In the genomic region with DNA sequence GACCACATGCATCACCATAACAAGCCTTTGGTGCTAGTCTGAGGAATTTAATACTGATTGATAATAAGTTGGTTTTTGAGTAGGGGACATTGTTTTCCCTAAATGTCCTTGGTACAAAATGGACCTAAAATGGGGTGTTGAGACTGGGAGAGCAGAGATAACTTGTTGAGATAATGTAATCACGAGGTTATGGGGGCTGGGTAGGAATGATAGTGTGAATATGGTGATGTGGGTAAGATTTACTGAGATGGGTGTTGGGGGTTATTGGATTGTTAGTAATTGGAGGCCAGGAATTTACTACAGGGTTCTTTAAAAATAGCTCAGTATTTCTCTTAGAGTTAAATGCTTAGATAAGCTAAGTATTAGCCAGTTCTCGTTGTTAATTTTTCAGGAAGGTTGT, we compare ENCODE assay signal across 2 cellular contexts.
TF ChIP-seq lines count a peak whose summit lies in the region.

No MANE protein-coding gene starts in this region.

TF ChIP-seq in IMR-90, 13 proteins besides CTCF, POLR2A, EP300 and RAD21:
- TF ChIP-seq RFX5 (IDR thresholded peaks at IDR 0.05; ENCODE audit: low read depth, low read length) (no peak), BHLHE40 (IDR thresholded peaks at IDR 0.05; ENCODE audit: low read depth, low read length) (no peak), MAFK (IDR thresholded peaks at IDR 0.05; ENCODE audit: low read depth, low read length) (no peak), FOS (IDR thresholded peaks at IDR 0.05; ENCODE audit: low read depth, low read length) (no peak), SMC3 (IDR thresholded peaks at IDR 0.05; ENCODE audit: low read depth, low read length) (no peak), CHD1 (IDR thresholded peaks at IDR 0.05; ENCODE audit: low read depth, low read length) (no peak), NFE2L2 (IDR thresholded peaks at IDR 0.05; ENCODE audit: low read depth, low read length) (no peak), MAZ (IDR thresholded peaks at IDR 0.05; ENCODE audit: borderline replicate concordance, low read depth, low read length) (no peak), RCOR1 (IDR thresholded peaks at IDR 0.05; ENCODE audit: insufficient replicate concordance, low read length) (no peak), CEBPB (IDR thresholded peaks at IDR 0.05; ENCODE audit: low read depth, low read length) (no peak), MXI1 (IDR thresholded peaks at IDR 0.05; ENCODE audit: borderline replicate concordance, low read depth, low read length) (no peak)
- TF ChIP-seq, protein P1, sequence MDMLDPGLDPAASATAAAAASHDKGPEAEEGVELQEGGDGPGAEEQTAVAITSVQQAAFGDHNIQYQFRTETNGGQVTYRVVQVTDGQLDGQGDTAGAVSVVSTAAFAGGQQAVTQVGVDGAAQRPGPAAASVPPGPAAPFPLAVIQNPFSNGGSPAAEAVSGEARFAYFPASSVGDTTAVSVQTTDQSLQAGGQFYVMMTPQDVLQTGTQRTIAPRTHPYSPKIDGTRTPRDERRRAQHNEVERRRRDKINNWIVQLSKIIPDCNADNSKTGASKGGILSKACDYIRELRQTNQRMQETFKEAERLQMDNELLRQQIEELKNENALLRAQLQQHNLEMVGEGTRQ (IDR thresholded peaks at IDR 0.05; ENCODE audit: low read depth, low read length) = no peak
- TF ChIP-seq, protein P2, sequence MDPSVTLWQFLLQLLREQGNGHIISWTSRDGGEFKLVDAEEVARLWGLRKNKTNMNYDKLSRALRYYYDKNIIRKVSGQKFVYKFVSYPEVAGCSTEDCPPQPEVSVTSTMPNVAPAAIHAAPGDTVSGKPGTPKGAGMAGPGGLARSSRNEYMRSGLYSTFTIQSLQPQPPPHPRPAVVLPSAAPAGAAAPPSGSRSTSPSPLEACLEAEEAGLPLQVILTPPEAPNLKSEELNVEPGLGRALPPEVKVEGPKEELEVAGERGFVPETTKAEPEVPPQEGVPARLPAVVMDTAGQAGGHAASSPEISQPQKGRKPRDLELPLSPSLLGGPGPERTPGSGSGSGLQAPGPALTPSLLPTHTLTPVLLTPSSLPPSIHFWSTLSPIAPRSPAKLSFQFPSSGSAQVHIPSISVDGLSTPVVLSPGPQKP (IDR thresholded peaks at IDR 0.05; ENCODE audit: borderline replicate concordance, low read depth, low read length) = no peak

TF ChIP-seq in K562, 482 proteins besides CTCF, POLR2A, EP300 and RAD21 (continues in another document):
- TF ChIP-seq, protein P3, sequence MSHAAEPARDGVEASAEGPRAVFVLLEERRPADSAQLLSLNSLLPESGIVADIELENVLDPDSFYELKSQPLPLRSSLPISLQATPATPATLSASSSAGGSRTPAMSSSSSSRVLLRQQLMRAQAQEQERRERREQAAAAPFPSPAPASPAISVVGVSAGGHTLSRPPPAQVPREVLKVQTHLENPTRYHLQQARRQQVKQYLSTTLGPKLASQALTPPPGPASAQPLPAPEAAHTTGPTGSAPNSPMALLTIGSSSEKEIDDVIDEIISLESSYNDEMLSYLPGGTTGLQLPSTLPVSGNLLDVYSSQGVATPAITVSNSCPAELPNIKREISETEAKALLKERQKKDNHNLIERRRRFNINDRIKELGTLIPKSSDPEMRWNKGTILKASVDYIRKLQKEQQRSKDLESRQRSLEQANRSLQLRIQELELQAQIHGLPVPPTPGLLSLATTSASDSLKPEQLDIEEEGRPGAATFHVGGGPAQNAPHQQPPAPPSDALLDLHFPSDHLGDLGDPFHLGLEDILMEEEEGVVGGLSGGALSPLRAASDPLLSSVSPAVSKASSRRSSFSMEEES (CRISPR knock-in tag; IDR thresholded peaks at IDR 0.05) = peak; percentile 67
- TF ChIP-seq, protein P4, sequence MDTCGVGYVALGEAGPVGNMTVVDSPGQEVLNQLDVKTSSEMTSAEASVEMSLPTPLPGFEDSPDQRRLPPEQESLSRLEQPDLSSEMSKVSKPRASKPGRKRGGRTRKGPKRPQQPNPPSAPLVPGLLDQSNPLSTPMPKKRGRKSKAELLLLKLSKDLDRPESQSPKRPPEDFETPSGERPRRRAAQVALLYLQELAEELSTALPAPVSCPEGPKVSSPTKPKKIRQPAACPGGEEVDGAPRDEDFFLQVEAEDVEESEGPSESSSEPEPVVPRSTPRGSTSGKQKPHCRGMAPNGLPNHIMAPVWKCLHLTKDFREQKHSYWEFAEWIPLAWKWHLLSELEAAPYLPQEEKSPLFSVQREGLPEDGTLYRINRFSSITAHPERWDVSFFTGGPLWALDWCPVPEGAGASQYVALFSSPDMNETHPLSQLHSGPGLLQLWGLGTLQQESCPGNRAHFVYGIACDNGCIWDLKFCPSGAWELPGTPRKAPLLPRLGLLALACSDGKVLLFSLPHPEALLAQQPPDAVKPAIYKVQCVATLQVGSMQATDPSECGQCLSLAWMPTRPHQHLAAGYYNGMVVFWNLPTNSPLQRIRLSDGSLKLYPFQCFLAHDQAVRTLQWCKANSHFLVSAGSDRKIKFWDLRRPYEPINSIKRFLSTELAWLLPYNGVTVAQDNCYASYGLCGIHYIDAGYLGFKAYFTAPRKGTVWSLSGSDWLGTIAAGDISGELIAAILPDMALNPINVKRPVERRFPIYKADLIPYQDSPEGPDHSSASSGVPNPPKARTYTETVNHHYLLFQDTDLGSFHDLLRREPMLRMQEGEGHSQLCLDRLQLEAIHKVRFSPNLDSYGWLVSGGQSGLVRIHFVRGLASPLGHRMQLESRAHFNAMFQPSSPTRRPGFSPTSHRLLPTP (IDR thresholded peaks at IDR 0.05; ENCODE audit: borderline replicate concordance, extremely low read depth, insufficient read length) = no peak
- TF ChIP-seq ZNF324 (CRISPR knock-in tag; IDR thresholded peaks at IDR 0.05) (no peak), SMARCC2 (IDR thresholded peaks at IDR 0.05; ENCODE audit: low read depth) (0 out of 2 replicates have a peak, but pooled peaks have one; percentile 23), DPF2 (IDR thresholded peaks at IDR 0.05) (peak; percentile 82), NCOA6 (IDR thresholded peaks at IDR 0.05) (peak; percentile 12; the same call in 1 of the 2 replicates), NCOA1 (IDR thresholded peaks at IDR 0.05; ENCODE audit: low read depth) (0 out of 2 replicates have a peak, but pooled peaks have one; percentile 26), ZEB2 (IDR thresholded peaks at IDR 0.05) (0 out of 2 replicates have a peak, but pooled peaks have one; percentile 21), SMARCA4 (IDR thresholded peaks at IDR 0.05) (peak; percentile 77), ZNF3 (CRISPR knock-in tag; IDR thresholded peaks at IDR 0.05) (0 out of 2 replicates have a peak, but pooled peaks have one; percentile 30), ZNF79 (CRISPR knock-in tag; IDR thresholded peaks at IDR 0.05; ENCODE audit: low read depth) (no peak), SIN3A (IDR thresholded peaks at IDR 0.05; ENCODE audit: borderline replicate concordance in 2 of 2, control insufficient read depth in 1 of 2, low read depth in 2 of 2, low read length in 2 of 2) (no peak)
- TF ChIP-seq, protein P5, sequence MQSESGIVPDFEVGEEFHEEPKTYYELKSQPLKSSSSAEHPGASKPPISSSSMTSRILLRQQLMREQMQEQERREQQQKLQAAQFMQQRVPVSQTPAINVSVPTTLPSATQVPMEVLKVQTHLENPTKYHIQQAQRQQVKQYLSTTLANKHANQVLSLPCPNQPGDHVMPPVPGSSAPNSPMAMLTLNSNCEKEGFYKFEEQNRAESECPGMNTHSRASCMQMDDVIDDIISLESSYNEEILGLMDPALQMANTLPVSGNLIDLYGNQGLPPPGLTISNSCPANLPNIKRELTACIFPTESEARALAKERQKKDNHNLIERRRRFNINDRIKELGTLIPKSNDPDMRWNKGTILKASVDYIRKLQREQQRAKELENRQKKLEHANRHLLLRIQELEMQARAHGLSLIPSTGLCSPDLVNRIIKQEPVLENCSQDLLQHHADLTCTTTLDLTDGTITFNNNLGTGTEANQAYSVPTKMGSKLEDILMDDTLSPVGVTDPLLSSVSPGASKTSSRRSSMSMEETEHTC (IDR thresholded peaks at IDR 0.05) = 0 out of 2 replicates have a peak, but pooled peaks have one; percentile 68
- TF ChIP-seq, protein P6, sequence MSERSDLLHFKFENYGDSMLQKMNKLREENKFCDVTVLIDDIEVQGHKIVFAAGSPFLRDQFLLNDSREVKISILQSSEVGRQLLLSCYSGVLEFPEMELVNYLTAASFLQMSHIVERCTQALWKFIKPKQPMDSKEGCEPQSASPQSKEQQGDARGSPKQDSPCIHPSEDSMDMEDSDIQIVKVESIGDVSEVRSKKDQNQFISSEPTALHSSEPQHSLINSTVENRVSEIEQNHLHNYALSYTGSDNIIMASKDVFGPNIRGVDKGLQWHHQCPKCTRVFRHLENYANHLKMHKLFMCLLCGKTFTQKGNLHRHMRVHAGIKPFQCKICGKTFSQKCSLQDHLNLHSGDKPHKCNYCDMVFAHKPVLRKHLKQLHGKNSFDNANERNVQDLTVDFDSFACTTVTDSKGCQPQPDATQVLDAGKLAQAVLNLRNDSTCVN (CRISPR knock-in tag; IDR thresholded peaks at IDR 0.05) = 0 out of 2 replicates have a peak, but pooled peaks have one; percentile 58
- TF ChIP-seq, protein P7, sequence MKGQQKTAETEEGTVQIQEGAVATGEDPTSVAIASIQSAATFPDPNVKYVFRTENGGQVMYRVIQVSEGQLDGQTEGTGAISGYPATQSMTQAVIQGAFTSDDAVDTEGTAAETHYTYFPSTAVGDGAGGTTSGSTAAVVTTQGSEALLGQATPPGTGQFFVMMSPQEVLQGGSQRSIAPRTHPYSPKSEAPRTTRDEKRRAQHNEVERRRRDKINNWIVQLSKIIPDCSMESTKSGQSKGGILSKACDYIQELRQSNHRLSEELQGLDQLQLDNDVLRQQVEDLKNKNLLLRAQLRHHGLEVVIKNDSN (CRISPR knock-in tag; IDR thresholded peaks at IDR 0.05) = no peak
- TF ChIP-seq, protein P8, sequence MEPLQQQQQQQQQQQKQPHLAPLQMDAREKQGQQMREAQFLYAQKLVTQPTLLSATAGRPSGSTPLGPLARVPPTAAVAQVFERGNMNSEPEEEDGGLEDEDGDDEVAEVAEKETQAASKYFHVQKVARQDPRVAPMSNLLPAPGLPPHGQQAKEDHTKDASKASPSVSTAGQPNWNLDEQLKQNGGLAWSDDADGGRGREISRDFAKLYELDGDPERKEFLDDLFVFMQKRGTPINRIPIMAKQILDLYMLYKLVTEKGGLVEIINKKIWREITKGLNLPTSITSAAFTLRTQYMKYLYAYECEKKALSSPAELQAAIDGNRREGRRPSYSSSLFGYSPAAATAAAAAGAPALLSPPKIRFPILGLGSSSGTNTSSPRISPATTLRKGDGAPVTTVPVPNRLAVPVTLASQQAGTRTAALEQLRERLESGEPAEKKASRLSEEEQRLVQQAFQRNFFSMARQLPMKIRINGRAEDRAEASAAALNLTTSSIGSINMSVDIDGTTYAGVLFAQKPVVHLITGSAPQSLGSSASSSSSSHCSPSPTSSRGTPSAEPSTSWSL (CRISPR knock-in tag; IDR thresholded peaks at IDR 0.05; ENCODE audit: borderline replicate concordance) = no peak
- TF ChIP-seq, protein P9, sequence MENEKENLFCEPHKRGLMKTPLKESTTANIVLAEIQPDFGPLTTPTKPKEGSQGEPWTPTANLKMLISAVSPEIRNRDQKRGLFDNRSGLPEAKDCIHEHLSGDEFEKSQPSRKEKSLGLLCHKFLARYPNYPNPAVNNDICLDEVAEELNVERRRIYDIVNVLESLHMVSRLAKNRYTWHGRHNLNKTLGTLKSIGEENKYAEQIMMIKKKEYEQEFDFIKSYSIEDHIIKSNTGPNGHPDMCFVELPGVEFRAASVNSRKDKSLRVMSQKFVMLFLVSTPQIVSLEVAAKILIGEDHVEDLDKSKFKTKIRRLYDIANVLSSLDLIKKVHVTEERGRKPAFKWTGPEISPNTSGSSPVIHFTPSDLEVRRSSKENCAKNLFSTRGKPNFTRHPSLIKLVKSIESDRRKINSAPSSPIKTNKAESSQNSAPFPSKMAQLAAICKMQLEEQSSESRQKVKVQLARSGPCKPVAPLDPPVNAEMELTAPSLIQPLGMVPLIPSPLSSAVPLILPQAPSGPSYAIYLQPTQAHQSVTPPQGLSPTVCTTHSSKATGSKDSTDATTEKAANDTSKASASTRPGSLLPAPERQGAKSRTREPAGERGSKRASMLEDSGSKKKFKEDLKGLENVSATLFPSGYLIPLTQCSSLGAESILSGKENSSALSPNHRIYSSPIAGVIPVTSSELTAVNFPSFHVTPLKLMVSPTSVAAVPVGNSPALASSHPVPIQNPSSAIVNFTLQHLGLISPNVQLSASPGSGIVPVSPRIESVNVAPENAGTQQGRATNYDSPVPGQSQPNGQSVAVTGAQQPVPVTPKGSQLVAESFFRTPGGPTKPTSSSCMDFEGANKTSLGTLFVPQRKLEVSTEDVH (IDR thresholded peaks at IDR 0.05; ENCODE audit: low read depth, partially characterized antibody) = peak; percentile 37
- TF ChIP-seq, protein P10, sequence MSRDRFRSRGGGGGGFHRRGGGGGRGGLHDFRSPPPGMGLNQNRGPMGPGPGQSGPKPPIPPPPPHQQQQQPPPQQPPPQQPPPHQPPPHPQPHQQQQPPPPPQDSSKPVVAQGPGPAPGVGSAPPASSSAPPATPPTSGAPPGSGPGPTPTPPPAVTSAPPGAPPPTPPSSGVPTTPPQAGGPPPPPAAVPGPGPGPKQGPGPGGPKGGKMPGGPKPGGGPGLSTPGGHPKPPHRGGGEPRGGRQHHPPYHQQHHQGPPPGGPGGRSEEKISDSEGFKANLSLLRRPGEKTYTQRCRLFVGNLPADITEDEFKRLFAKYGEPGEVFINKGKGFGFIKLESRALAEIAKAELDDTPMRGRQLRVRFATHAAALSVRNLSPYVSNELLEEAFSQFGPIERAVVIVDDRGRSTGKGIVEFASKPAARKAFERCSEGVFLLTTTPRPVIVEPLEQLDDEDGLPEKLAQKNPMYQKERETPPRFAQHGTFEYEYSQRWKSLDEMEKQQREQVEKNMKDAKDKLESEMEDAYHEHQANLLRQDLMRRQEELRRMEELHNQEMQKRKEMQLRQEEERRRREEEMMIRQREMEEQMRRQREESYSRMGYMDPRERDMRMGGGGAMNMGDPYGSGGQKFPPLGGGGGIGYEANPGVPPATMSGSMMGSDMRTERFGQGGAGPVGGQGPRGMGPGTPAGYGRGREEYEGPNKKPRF (IDR thresholded peaks at IDR 0.05; ENCODE audit: low read depth, low read length) = no peak
- TF ChIP-seq, protein P11, sequence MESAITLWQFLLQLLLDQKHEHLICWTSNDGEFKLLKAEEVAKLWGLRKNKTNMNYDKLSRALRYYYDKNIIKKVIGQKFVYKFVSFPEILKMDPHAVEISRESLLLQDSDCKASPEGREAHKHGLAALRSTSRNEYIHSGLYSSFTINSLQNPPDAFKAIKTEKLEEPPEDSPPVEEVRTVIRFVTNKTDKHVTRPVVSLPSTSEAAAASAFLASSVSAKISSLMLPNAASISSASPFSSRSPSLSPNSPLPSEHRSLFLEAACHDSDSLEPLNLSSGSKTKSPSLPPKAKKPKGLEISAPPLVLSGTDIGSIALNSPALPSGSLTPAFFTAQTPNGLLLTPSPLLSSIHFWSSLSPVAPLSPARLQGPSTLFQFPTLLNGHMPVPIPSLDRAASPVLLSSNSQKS (CRISPR knock-in tag; IDR thresholded peaks at IDR 0.05) = no peak
- TF ChIP-seq, protein P12, sequence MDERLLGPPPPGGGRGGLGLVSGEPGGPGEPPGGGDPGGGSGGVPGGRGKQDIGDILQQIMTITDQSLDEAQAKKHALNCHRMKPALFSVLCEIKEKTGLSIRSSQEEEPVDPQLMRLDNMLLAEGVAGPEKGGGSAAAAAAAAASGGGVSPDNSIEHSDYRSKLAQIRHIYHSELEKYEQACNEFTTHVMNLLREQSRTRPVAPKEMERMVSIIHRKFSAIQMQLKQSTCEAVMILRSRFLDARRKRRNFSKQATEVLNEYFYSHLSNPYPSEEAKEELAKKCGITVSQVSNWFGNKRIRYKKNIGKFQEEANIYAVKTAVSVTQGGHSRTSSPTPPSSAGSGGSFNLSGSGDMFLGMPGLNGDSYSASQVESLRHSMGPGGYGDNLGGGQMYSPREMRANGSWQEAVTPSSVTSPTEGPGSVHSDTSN (CRISPR knock-in tag; IDR thresholded peaks at IDR 0.05; ENCODE audit: low read depth) = no peak
- TF ChIP-seq, protein P12 (tag; conservative IDR thresholded peaks at IDR 0.05; ENCODE audit: low read depth) = 0 out of 2 replicates have a peak, but pooled peaks have one; percentile 7
